8 cellular contexts compared by ENCODE assay signal in the genomic region with DNA sequence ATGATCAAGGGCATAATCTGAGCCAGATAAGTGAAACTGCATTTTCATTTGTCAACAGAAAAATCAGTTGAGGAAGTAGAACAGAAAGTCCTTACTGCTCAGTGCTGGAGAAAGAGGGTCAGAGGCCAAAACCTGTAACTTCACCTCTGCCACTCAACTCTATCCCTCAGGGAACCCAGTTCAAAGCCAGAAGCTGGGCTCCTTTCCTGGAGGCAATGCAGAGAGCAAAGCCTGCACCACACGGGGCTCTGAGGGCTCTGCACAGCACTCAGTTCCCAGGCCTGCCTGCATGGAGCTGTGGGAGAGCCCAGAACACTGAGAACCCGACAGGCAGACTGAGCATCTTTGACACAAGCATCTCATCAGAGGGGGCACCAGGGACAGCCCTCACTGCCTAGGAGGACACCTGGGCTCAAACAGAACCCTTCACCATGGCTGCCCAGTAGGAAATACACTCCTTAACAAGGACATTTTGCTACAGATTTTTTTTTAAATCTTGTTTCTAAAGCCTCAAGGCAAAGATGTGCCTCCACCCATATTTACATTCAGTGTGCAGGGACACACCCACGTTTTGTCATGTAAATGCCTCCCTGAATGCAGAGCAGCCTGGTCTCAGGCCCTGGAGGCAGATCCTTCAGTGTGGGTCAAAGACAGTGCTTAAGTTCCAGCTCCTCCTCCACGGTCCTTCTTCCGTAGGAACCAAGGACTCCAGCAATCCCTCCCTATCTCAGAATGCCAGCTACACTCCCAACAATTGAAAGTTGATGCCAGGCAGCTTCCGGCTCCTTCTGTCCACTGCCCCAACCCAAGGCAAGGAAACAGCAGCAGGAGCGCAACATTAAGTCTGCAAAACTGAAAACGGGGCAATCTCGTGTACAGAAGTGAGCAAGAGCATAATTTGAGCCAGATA. TPM values are rescaled to one million over a fixed set of nuclear protein-coding genes. Genes with fewer than 3 reads are reported as not detected.
DNase-seq lines count a peak whose midpoint lies in the region; ATAC-seq and TF ChIP-seq lines count a peak whose summit lies in the region.

No MANE protein-coding gene starts in this region.

- peak; percentile 83 for ATAC-seq in GM23338
- no peak for ATAC-seq in activated CD8-positive, alpha-beta T cell treated with anti-CD3 and anti-CD28 coated beads for 36 hours

- TF ChIP-seq CTCF in GM23338 (conservative IDR thresholded peaks at IDR 0.05; ENCODE audit: low read depth in 2 of 2) (no peak), GM13977 (IDR thresholded peaks at IDR 0.05; ENCODE audit: extremely low read depth, insufficient read depth, missing control alignments) (no peak), endothelial cell (IDR thresholded peaks at IDR 0.05; ENCODE audit: unreplicated experiment) (no peak)
- TF ChIP-seq CTCF in activated CD8-positive, alpha-beta T cell treated with anti-CD3 and anti-CD28 coated beads for 36 hours (IDR thresholded peaks at IDR 0.05), result no peak

- peaks cover 11% of the 10 kb centered on the region for H3K4me1 ChIP-seq in GM23338 (ENCODE audit: insufficient read depth)
- H3K4me1 ChIP-seq in mesendoderm (ENCODE audit: control insufficient read depth, low read depth, low read length), result no peaks in the 10 kb centered on the region

- H3K4me2 ChIP-seq in GM23338, result peak overlapping the region; percentile 58; the same call in 1 of the 2 replicates
- H3K4me2 ChIP-seq in mesendoderm (ENCODE audit: low read length), result no peak overlapping the region

- no peaks in the 10 kb centered on the region; the same call in 1 of the 2 replicates for H4K20me1 ChIP-seq in GM23338 (replicated peaks; ENCODE audit: insufficient read depth)

- H3K27ac ChIP-seq in GM23338 (ENCODE audit: low read depth) (peak overlapping the region; percentile 79; the same call in 1 of the 2 replicates), mesendoderm (ENCODE audit: low read depth, low read length) (no peak overlapping the region)

- POLR2A ChIA-PET in activated CD8-positive, alpha-beta T cell treated with anti-CD3 and anti-CD28 coated beads for 36 hours (lab: Charles Lee), result interaction anchor here (1.1 to 1.2 kb wide), 2 partner anchors 22 to 42 kb away, joined by 3 to 4 read pairs; no protein-coding TSS in a partner anchor

- no peak overlapping the region for H3K18ac ChIP-seq in mesendoderm (ENCODE audit: low read length)

- H4K8ac ChIP-seq in mesendoderm (ENCODE audit: low read depth, low read length), result no peak overlapping the region

- H3K23ac ChIP-seq in mesendoderm (ENCODE audit: low read length), result no peak overlapping the region

- H3K4me3 Mint-ChIP-seq in GM23338, result no peak overlapping the region; the same call in 2 of the 3 replicates
- H3K4me3 Mint-ChIP-seq in activated CD8-positive, alpha-beta T cell treated with anti-CD3 and anti-CD28 coated beads for 36 hours, result peak overlapping the region; percentile 42
- H3K4me3 Mint-ChIP-seq in endothelial cell (ENCODE audit: unreplicated experiment), result no peak overlapping the region

- H3K79me2 ChIP-seq in GM23338 (replicated peaks; ENCODE audit: insufficient read depth) (peaks cover 5% of the 10 kb centered on the region; the same call in 1 of the 2 replicates), mesendoderm (ENCODE audit: control insufficient read depth, insufficient read depth, low read length) (no peaks in the 10 kb centered on the region)

- TF ChIP-seq POLR2A in erythroblast (IDR thresholded peaks at IDR 0.05; ENCODE audit: low read length), result no peak

- no peaks in the 10 kb centered on the region for H3K79me1 ChIP-seq in mesendoderm (ENCODE audit: low read length)

- intact Hi-C loops in activated CD8-positive, alpha-beta T cell treated with anti-CD3 and anti-CD28 coated beads for 36 hours (cut with micrococcal nuclease), result loop anchor here (2.0 kb wide), 1 partner anchor 163 kb away; no protein-coding TSS in a partner anchor

- H3K27ac Mint-ChIP-seq in GM23338 (no peak overlapping the region), endothelial cell (ENCODE audit: unreplicated experiment) (no peak overlapping the region)
- peak overlapping the region; percentile 79 for H3K27ac Mint-ChIP-seq in activated CD8-positive, alpha-beta T cell treated with anti-CD3 and anti-CD28 coated beads for 36 hours

- H2AFZ ChIP-seq in GM23338, result no peak overlapping the region

- no CpG with 5 or more reads among the region's 9 CpGs for WGBS in mesendoderm (ENCODE audit: extremely low coverage, insufficient coverage, low lambda C conversion rate)

- no peak overlapping the region for H3K56ac ChIP-seq in mesendoderm (ENCODE audit: low read length)

- in situ Hi-C loops in GM13977 (cut with MboI; ENCODE audit: low pct_unique_long_range_greater_than_20kb, low sequenced_read_pairs, unreplicated experiment), result loop anchor here (25.0 kb wide), 1 partner anchor 162 kb away; no protein-coding TSS in a partner anchor

- H3K36me3 ChIP-seq in GM23338 (ENCODE audit: insufficient read depth) (no peaks in the 10 kb centered on the region; the same call in 1 of the 2 replicates), mesendoderm (ENCODE audit: control insufficient read depth, insufficient read depth, low read length) (no peaks in the 10 kb centered on the region)

- H3K9me2 ChIP-seq in GM23338 (ENCODE audit: insufficient read depth), result no peaks in the 10 kb centered on the region

- H2BK120ac ChIP-seq in mesendoderm (ENCODE audit: low read depth, low read length), result no peak overlapping the region

- H3K4me3 ChIP-seq in GM23338, result 0 out of 2 replicates have a peak overlapping the region, but pooled peaks have one; percentile 20
- no peak overlapping the region for H3K4me3 ChIP-seq in mesendoderm (ENCODE audit: low read length)

- H3K4ac ChIP-seq in mesendoderm (ENCODE audit: low read depth, low read length), result no peak overlapping the region

- H3K27me3 ChIP-seq in GM23338 (ENCODE audit: insufficient read depth), result no peaks in the 10 kb centered on the region
- H3K27me3 ChIP-seq in mesendoderm (ENCODE audit: insufficient read depth, low read length, poor library complexity), result no peaks in the 10 kb centered on the region

- H3K9me3 Mint-ChIP-seq in GM23338, result peaks cover 18% of the 10 kb centered on the region
- H3K9me3 Mint-ChIP-seq in activated CD8-positive, alpha-beta T cell treated with anti-CD3 and anti-CD28 coated beads for 36 hours, result no peaks in the 10 kb centered on the region
- no peaks in the 10 kb centered on the region for H3K9me3 Mint-ChIP-seq in endothelial cell (ENCODE audit: unreplicated experiment)

- CTCF ChIA-PET in activated CD8-positive, alpha-beta T cell treated with anti-CD3 and anti-CD28 coated beads for 36 hours (lab: Charles Lee), result interaction anchor here (0.8 to 3.1 kb wide), 3 partner anchors 12 to 39 kb away, joined by 3 to 13 read pairs (median 5); no protein-coding TSS in a partner anchor

- no peak overlapping the region for H3K9ac ChIP-seq in mesendoderm (ENCODE audit: low read length)

- no peaks in the 10 kb centered on the region for H3F3A ChIP-seq in GM23338 (replicated peaks; ENCODE audit: low read depth)

- H2AK5ac ChIP-seq in mesendoderm (ENCODE audit: low read length), result no peak overlapping the region

- peak; percentile 93 for DNase-seq in ELF-1 (ENCODE audit: low read depth, low spot score)
- peak; percentile 57 for DNase-seq in GM23338 (ENCODE audit: low spot score)
- no peak for DNase-seq in activated CD8-positive, alpha-beta T cell treated with anti-CD3 and anti-CD28 coated beads for 36 hours
- DNase-seq in mesendoderm, result peak; percentile 41
- no peak for DNase-seq in GM13977 (ENCODE audit: low spot score)
- DNase-seq in endothelial cell (ENCODE audit: low spot score), result no peak
- no peak for DNase-seq in erythroblast (lab: John Stamatoyannopoulos, UW)
- DNase-seq in Ammon's horn (ENCODE audit: low spot score), result no peak

- H3K4me1 Mint-ChIP-seq in GM23338 (peaks cover 4% of the 10 kb centered on the region), endothelial cell (ENCODE audit: unreplicated experiment) (no peaks in the 10 kb centered on the region)
- peaks cover 52% of the 10 kb centered on the region for H3K4me1 Mint-ChIP-seq in activated CD8-positive, alpha-beta T cell treated with anti-CD3 and anti-CD28 coated beads for 36 hours (ENCODE audit: low read depth)

- H3K36me3 Mint-ChIP-seq in GM23338 (ENCODE audit: low read depth), result peaks cover 49% of the 10 kb centered on the region
- H3K36me3 Mint-ChIP-seq in activated CD8-positive, alpha-beta T cell treated with anti-CD3 and anti-CD28 coated beads for 36 hours (ENCODE audit: low read depth), result peaks cover 56% of the 10 kb centered on the region
- H3K36me3 Mint-ChIP-seq in endothelial cell (ENCODE audit: low read depth, unreplicated experiment), result peaks cover 14% of the 10 kb centered on the region

- H3K27me3 Mint-ChIP-seq in GM23338 (ENCODE audit: insufficient read depth, low read depth, poor library complexity) (no peaks in the 10 kb centered on the region), endothelial cell (ENCODE audit: unreplicated experiment) (peaks cover 12% of the 10 kb centered on the region)
- no peaks in the 10 kb centered on the region for H3K27me3 Mint-ChIP-seq in activated CD8-positive, alpha-beta T cell treated with anti-CD3 and anti-CD28 coated beads for 36 hours

- no peak overlapping the region for H2BK15ac ChIP-seq in mesendoderm (replicated peaks; ENCODE audit: low read depth)

- H2BK5ac ChIP-seq in mesendoderm (ENCODE audit: low read length), result no peak overlapping the region

- H4K5ac ChIP-seq in mesendoderm (ENCODE audit: low read length), result no peak overlapping the region

RNA-seq across cellular contexts. Expression of a gene that starts 6.6 kb away (rescaled TPM):
- 51.4 and 62.8 TPM in 2 replicates for total RNA-seq in GM23338 (2014; rRNA removed; shearing (Covaris generic))
- polyA plus RNA-seq in GM23338 (2016; fragmentation: Nextera tagmentation; extraction: Ambion mirVana), result 40.5 and 44.3 TPM in 2 replicates
- 10 to 100 TPM; 69.2 to 70.2 TPM for total RNA-seq in activated CD8-positive, alpha-beta T cell treated with anti-CD3 and anti-CD28 coated beads for 36 hours
- polyA plus RNA-seq in mesendoderm (2013, experiment 1 of 2), result 6.2 TPM
- 6.6 TPM for polyA plus RNA-seq in mesendoderm (2013, experiment 2 of 2)
- total RNA-seq in endothelial cell (ENCODE audit: unreplicated experiment), result 11.6 TPM

RNA-seq across cellular contexts. Expression of a gene that starts 49.4 kb away (rescaled TPM):
- total RNA-seq in GM23338 (2014; rRNA removed; shearing (Covaris generic)), result 43.1 and 44.3 TPM in 2 replicates
- polyA plus RNA-seq in GM23338 (2016; fragmentation: Nextera tagmentation; extraction: Ambion mirVana), result 33.8 and 39.9 TPM in 2 replicates
- 10 to 100 TPM; 20.2 to 21.3 TPM for total RNA-seq in activated CD8-positive, alpha-beta T cell treated with anti-CD3 and anti-CD28 coated beads for 36 hours
- polyA plus RNA-seq in mesendoderm (2013, experiment 1 of 2), result 24.0 TPM
- 24.6 TPM for polyA plus RNA-seq in mesendoderm (2013, experiment 2 of 2)
- 23.3 TPM for total RNA-seq in endothelial cell (ENCODE audit: unreplicated experiment)

Comparison
In these comparisons a context has a peak if more than half of its experiments do, and no peak if none do; other contexts are left out.
1. DNase-seq: peak in ELF-1 (single experiment), GM23338 (single experiment) and mesendoderm (single experiment); none in activated CD8-positive, alpha-beta T cell treated with anti-CD3 and anti-CD28 coated beads for 36 hours (single experiment), GM13977 (single experiment), endothelial cell (single experiment), erythroblast (0 of 2) and Ammon's horn (single experiment).